20 cellular contexts compared by ENCODE assay signal in the genomic region with DNA sequence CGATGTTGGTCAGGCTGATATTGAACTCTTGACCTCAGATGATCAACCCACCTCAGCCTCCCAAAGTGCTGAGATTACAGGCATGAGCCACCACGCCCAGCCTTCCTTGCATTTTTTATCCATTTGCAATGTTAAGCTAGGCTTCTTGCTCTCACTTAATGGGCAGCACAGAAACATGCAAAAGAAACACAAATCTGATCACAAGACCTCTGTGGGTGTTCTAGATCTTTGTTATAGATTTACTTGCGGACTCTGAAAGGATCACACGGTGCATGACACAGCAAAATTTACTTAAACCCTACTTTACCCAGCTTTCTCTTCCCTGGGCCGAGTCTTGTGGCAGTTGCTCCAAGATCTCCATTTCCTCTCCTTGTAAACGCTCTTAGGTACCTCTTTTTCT.
"Had no signal": no experiment of that assay in that cellular context is flagged by ENCODE, and none has a peak within 500 bp of the region (broad histone marks: within the 10 kb centered on the region; RNA-seq: fewer than 3 reads in every experiment).

No MANE protein-coding gene starts in this region.

- H3K27ac ChIP-seq: colonic mucosa, epithelial cell of prostate, left lung, stomach, testis had no signal

- H3K4me1 ChIP-seq: colonic mucosa, left lung, testis had no signal

- H3K9me3 ChIP-seq: colonic mucosa, left lung, stomach, testis had no signal

- ATAC-seq: activated CD4-positive, CD25-positive, alpha-beta regulatory T cell treated with anti-CD3 and anti-CD28 coated beads, Interleukin-2, amount 50 U/mL, for 24 hours; activated T-cell treated with anti-CD3 and anti-CD28 coated beads, Interleukin-2, amount 50 U/mL, for 72 hours; left lung; right cardiac atrium had no signal

- H3K36me3 ChIP-seq: colonic mucosa, left lung, stomach had no signal

- H3K4me3 ChIP-seq: colonic mucosa, left lung, stomach, testis had no signal

- DNase-seq: activated CD4-positive, alpha-beta T cell treated with anti-CD3 and anti-CD28 coated beads, Interleukin-2, amount 10 ng/mL, durations not matched to agents 7 days and 5 days; activated CD8-positive, alpha-beta memory T cell treated with anti-CD3 and anti-CD28 coated beads, Interleukin-2, amount 50 U/mL, for 4 hours; activated effector memory CD4-positive, alpha-beta T cell treated with anti-CD3 and anti-CD28 coated beads, Interleukin-2, amount 50 U/mL, for 16 hours; activated naive CD4-positive, alpha-beta T cell treated with anti-CD3 and anti-CD28 coated beads, Interleukin-2, amount 50 U/mL, for 16 hours; activated T-cell treated with anti-CD3 and anti-CD28 coated beads, Interleukin-2, amount 50 U/mL, for 72 hours; aorta; colonic mucosa; endodermal cell; foreskin melanocyte; hypothalamus; islet precursor cell; left lung; right cardiac atrium; small intestine; stimulated activated CD4-positive, alpha-beta T cell treated with anti-CD3 and anti-CD28 coated beads, Interleukin-15, amount 100 ng/mL, for 24 hours; stimulated activated CD4-positive, alpha-beta T cell treated with anti-CD3 and anti-CD28 coated beads, Interleukin-2, amount 100 ng/mL, for 48 hours; stomach; testis had no signal

- H3K27me3 ChIP-seq: testis had no signal
